9 cellular contexts compared by ENCODE assay signal in the genomic region with DNA sequence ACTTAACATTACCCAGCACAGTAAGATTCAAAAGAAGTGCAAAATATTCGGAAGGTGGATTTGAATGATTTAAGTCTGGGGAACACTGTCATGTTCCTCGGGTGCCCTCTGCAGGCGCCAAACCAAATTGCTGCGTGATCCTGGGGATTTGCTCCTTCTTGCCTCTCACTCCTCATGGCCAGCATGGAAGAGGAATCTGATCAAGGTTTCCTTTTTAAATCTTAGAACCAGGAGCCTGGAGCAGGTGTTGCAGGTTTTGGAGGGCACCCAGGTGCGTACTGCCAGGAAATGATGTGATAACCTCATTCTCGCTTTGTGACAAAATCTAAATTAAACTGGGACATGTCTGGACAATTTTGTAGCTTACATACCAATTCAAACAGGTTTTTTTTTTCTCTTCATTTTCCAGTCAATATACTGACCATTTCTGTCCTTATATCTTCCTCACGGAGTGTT. TPM values are rescaled to one million over a fixed set of nuclear protein-coding genes. Genes with fewer than 3 reads are reported as not detected.
DNase-seq lines count a peak whose midpoint lies in the region; ATAC-seq, FAIRE-seq and TF ChIP-seq lines count a peak whose summit lies in the region.
"Had no signal": no experiment of that assay in that cellular context is flagged by ENCODE, and none has a peak within 500 bp of the region (broad histone marks: within the 10 kb centered on the region; RNA-seq: fewer than 3 reads in every experiment).

No MANE protein-coding gene starts in this region.

- no peaks in the 10 kb centered on the region for H3K79me2 ChIP-seq in Loucy (ENCODE audit: insufficient read depth, low read length)

- TF ChIP-seq EP300 in A549 (IDR thresholded peaks at IDR 0.05): no peak
- no peak for TF ChIP-seq EP300 in gastroesophageal sphincter (IDR thresholded peaks at IDR 0.05)
- TF ChIP-seq EP300 in ovary (IDR thresholded peaks at IDR 0.05): no peak

- POLR2A ChIA-PET in A549 (lab: Yijun Ruan, JAX): interaction anchor here (0.6 to 2.0 kb wide), 2 partner anchors 25 to 67 kb away, joined by 3 to 6 read pairs; a partner anchor contains a TSS

- H3K9me3 ChIP-seq in A549 (no peaks in the 10 kb centered on the region), Loucy (ENCODE audit: insufficient read depth, low read depth, low read length) (no peaks in the 10 kb centered on the region), gastroesophageal sphincter (no peaks in the 10 kb centered on the region), ovary (no peaks in the 10 kb centered on the region)

- no peak overlapping the region for H3K4me3 ChIP-seq in A549
- no peak overlapping the region for H3K4me3 ChIP-seq in Loucy (ENCODE audit: low read length, poor library complexity, severe bottlenecking)
- no peak overlapping the region for H3K4me3 ChIP-seq in gastroesophageal sphincter
- H3K4me3 ChIP-seq in ovary: no peak overlapping the region

- H3K27me3 ChIP-seq in Loucy (ENCODE audit: insufficient read depth, low read length, poor library complexity, severe bottlenecking): no peaks in the 10 kb centered on the region
- no peaks in the 10 kb centered on the region for H3K27me3 ChIP-seq in gastroesophageal sphincter
- no peaks in the 10 kb centered on the region for H3K27me3 ChIP-seq in ovary

- intact Hi-C loops in ovary (cut with DNase I): loop anchor here in 1 of 4 donors (10.0 kb wide), 1 partner anchor 105 kb away; no protein-coding TSS in a partner anchor

- FAIRE-seq in A549 (lab: Jason Lieb, UNC): peak; percentile 84

- H3K9me2 ChIP-seq in Loucy (replicated peaks; ENCODE audit: low read depth, low read length): no peaks in the 10 kb centered on the region

- 2% methylated on average over 7 of the region's 7 CpGs for WGBS in A549 (ENCODE audit: missing lambda C conversion rate)
- WGBS in gastroesophageal sphincter (ENCODE audit: low coverage in 1 of 2), 2 donors: 15 to 16% methylated on average over 7 of the region's 7 CpGs
- 18 to 20% (median 19%) methylated on average over 7 of the region's 7 CpGs for WGBS in ovary, 3 donors

- DNase-seq in A549 (ENCODE audit: low read depth in 1 of 2, low spot score in 1 of 2) (peak; percentile 62 to 85), SK-N-DZ (ENCODE audit: low spot score) (peak; percentile 74), ovary (peak; percentile 36 to 77 (median 72)), ureter (ENCODE audit: low spot score) (peak; percentile 87)
- DNase-seq in activated gamma-delta T cell treated with anti-CD3 and anti-CD28 coated beads, Interleukin-2, amount 50 U/mL, for 16 hours (ENCODE audit: low read depth): peak; percentile 49

- TF ChIP-seq CTCF in A549 (IDR thresholded peaks at IDR 0.05) (peak; percentile 95), Loucy (conservative IDR thresholded peaks at IDR 0.05; ENCODE audit: low read length) (peak; percentile 94), gastroesophageal sphincter (IDR thresholded peaks at IDR 0.05) (peak; percentile 65 to 88 (median 80)), ovary (IDR thresholded peaks at IDR 0.05) (peak; percentile 28 to 62 (median 54))

- H3K4me2 ChIP-seq in A549 (peak overlapping the region; percentile 32; the same call in 1 of the 3 replicates), Loucy (ENCODE audit: low read depth, low read length, poor library complexity, severe bottlenecking) (no peak overlapping the region)

- no peaks in the 10 kb centered on the region for H3F3A ChIP-seq in Loucy (ENCODE audit: low read depth)

- H3K4me1 ChIP-seq in A549 (peaks cover 39% of the 10 kb centered on the region), Loucy (ENCODE audit: insufficient read depth, low read length, poor library complexity, severe bottlenecking) (no peaks in the 10 kb centered on the region), gastroesophageal sphincter (no peaks in the 10 kb centered on the region), ovary (ENCODE audit: insufficient read depth) (no peaks in the 10 kb centered on the region)

- peak; percentile 96 to 98 for TF ChIP-seq RAD21 in A549 (conservative IDR thresholded peaks at IDR 0.05 in 1 of 2, IDR thresholded peaks at IDR 0.05 in 1 of 2)

- no peaks in the 10 kb centered on the region for H3K36me3 ChIP-seq in Loucy (ENCODE audit: insufficient read depth, low read length)
- no peaks in the 10 kb centered on the region for H3K36me3 ChIP-seq in gastroesophageal sphincter
- no peaks in the 10 kb centered on the region for H3K36me3 ChIP-seq in ovary

- CTCF ChIA-PET in A549 (lab: Yijun Ruan, JAX): interaction anchor here (0.5 to 15.6 kb wide), 65 partner anchors 8 to 987 kb away, joined by 3 to 655 read pairs (median 4); a partner anchor contains a TSS

- no peak for TF ChIP-seq POLR2A in A549 (IDR thresholded peaks at IDR 0.05; ENCODE audit: low read length)
- TF ChIP-seq POLR2A in gastroesophageal sphincter (IDR thresholded peaks at IDR 0.05): peak in 1 of 2 donors; percentile 11
- no peak for TF ChIP-seq POLR2A in ovary (IDR thresholded peaks at IDR 0.05)

- peak overlapping the region; percentile 55 for H2AFZ ChIP-seq in Loucy (ENCODE audit: low read length)

- H3K27ac ChIP-seq in A549: peak overlapping the region; percentile 64 to 84; a peak in 5 of 6 replicates
- H3K27ac ChIP-seq in gastroesophageal sphincter: no peak overlapping the region
- no peak overlapping the region for H3K27ac ChIP-seq in ovary

- no peaks in the 10 kb centered on the region for H4K20me1 ChIP-seq in Loucy (ENCODE audit: insufficient read depth, low read length, poor library complexity, severe bottlenecking)

- peak; percentile 68 to 75 for ATAC-seq in A549
- ATAC-seq in GM18502 (IDR thresholded peaks at IDR 0.05; ENCODE audit: poor library complexity, unreplicated experiment): peak; percentile 54
- peak; percentile 57 for ATAC-seq in gastroesophageal sphincter

- H3K9ac ChIP-seq in Loucy (ENCODE audit: low read depth, low read length, poor library complexity, severe bottlenecking): no peak overlapping the region

TF ChIP-seq in A549, 52 proteins besides CTCF, POLR2A, EP300 and RAD21:
- TF ChIP-seq ZNF302 (CRISPR knock-in tag; IDR thresholded peaks at IDR 0.05) (no peak), SMC3 (IDR thresholded peaks at IDR 0.05) (peak; percentile 91)

RNA-seq across cellular contexts. Expression of a gene that starts 8.1 kb away (rescaled TPM):
- polyA plus RNA-seq in A549 (2011; rRNA removed) (78.7 and 146 TPM in 2 replicates), A549 (2017; fragmentation: RNase III; extraction: RNeasy Plus Mini Kit Qiagen cat#74134 plus additional on column Dnase treatment) (140 to 155 TPM (median 149 TPM) in 3 replicates), ovary (10 to 100 TPM; 78.0 to 84.5 TPM)
- polyA plus RNA-seq in A549 (2012; cell fraction: cytosol; rRNA removed): 41.3 and 60.1 TPM in 2 replicates
- polyA plus RNA-seq in A549 (2012; cell fraction: nucleus; rRNA removed): 6.3 and 11.7 TPM in 2 replicates
- polyA minus RNA-seq in A549 (2011; rRNA and poly(A)+ RNA removed): 3.5 and 13.3 TPM in 2 replicates
- 271 and 365 TPM in 2 replicates for polyA plus RNA-seq in SK-N-DZ (2014; cell fraction: cytosol; rRNA removed)
- 293 and 588 TPM in 2 replicates for polyA plus RNA-seq in SK-N-DZ (2014; cell fraction: nucleus; rRNA removed)
- total RNA-seq in gastroesophageal sphincter (10 to 100 TPM; 39.2 to 91.8 (median 48.5) TPM), ovary (100 to 1,000 TPM in 1 of 7 donors, 10 to 100 TPM in 6; 22.2 to 168 (median 32.2) TPM), ureter (25.3 TPM)

RNA-seq across cellular contexts. Expression of a gene that starts 26.0 kb away (rescaled TPM):
- polyA plus RNA-seq in A549 (2011; rRNA removed) (1,617 and 1,630 TPM in 2 replicates), A549 (2017; fragmentation: RNase III; extraction: RNeasy Plus Mini Kit Qiagen cat#74134 plus additional on column Dnase treatment) (623 to 738 TPM (median 722 TPM) in 3 replicates), ovary (not detected)
- 456 and 584 TPM in 2 replicates for polyA plus RNA-seq in A549 (2012; cell fraction: cytosol; rRNA removed)
- 1,301 and 1,335 TPM in 2 replicates for polyA plus RNA-seq in A549 (2012; cell fraction: nucleus; rRNA removed)
- 4,726 and 5,326 TPM in 2 replicates for polyA minus RNA-seq in A549 (2011; rRNA and poly(A)+ RNA removed)
- polyA plus RNA-seq in SK-N-DZ (2014; cell fraction: cytosol; rRNA removed): not detected in 2 replicates
- not detected in 2 replicates for polyA plus RNA-seq in SK-N-DZ (2014; cell fraction: nucleus; rRNA removed)
- total RNA-seq in gastroesophageal sphincter (under 1 TPM in 1 of 4 donors, not detected in 3; 0.69 TPM), ovary (1 to 10 TPM in 1 of 7 donors, under 1 TPM in 1, not detected in 5; 0.15 to 3.7 TPM), ureter (10.4 TPM)
- total RNA-seq: subcutaneous adipose tissue had no signal

Comparison
In these comparisons a context has a peak if more than half of its experiments do, and no peak if none do; other contexts are left out.
1. H3K27ac ChIP-seq: peak in A549 (2 of 2); none in gastroesophageal sphincter (0 of 4) and ovary (0 of 2).
2. Peak in every context shown above with its lines, with median percentiles within 50 percentile points of each other: ATAC-seq, DNase-seq and CTCF ChIP-seq.